ENCODE assay signal across 10 cellular contexts in the genomic region with DNA sequence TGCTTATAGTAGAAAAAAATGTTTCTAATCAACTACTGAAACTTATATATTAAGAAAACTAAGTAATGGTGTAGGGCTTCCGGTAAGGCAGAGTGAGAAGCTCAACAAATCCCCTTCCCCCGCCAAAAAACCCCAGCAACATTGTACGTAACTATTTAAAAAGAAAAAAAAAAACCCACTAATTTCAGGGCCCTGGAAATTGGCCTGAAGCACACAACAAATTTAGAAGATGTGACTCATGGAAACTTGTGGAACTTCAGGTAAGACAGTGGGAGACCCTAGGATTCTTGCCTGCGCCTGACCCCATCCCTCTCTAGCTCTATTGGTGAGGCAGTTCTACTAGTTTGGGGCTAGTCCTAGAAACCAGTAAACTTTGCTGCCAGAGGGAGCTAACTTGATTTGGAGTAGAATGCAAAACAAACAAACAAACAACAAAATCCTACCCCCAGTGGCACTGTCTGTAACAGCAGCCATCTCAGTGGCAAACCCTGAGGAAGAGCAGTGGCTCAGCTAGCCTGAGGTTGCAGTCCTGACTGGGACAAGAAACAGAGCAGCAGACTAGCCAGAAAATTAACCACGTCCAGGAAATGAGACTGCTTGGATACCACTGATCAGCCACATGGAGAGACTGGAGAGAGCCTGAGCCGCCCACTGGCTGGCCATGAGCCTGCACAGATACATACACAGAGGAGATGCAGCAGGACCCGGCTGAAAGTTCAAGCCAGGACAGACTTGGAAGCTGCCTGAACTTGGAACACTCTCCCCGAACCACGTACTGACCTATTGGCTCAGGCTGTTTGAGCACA.
DNase-seq lines count a peak whose midpoint lies in the region; ATAC-seq, FAIRE-seq and TF ChIP-seq lines count a peak whose summit lies in the region.
"Had no signal": no experiment of that assay in that cellular context is flagged by ENCODE, and none has a peak within 500 bp of the region (broad histone marks: within the 10 kb centered on the region; RNA-seq: fewer than 3 reads in every experiment).

No MANE protein-coding gene starts in this region.

- no peak for TF ChIP-seq EP300 in H1 (IDR thresholded peaks at IDR 0.05; ENCODE audit: borderline replicate concordance in 1 of 2, low read depth in 2 of 2, low read length in 2 of 2)

- H3K4me3 ChIP-seq in H1 (ENCODE audit: extremely low read depth in 1 of 4, insufficient read depth in 2 of 4, low read depth in 3 of 4, low read length in 4 of 4), result no peak overlapping the region
- no peak overlapping the region for H3K4me3 ChIP-seq in neural progenitor cell

- H2AK5ac ChIP-seq in H1 (ENCODE audit: low read depth, low read length), result no peak overlapping the region

- H4K20me1 ChIP-seq in H1 (replicated peaks in 1 of 2; ENCODE audit: control insufficient read depth in 1 of 2, insufficient read depth in 2 of 2, low read length in 2 of 2) (no peaks in the 10 kb centered on the region), neural progenitor cell (ENCODE audit: low read depth) (no peaks in the 10 kb centered on the region)

- no peak for ATAC-seq in GM21390 (IDR thresholded peaks at IDR 0.05; ENCODE audit: unreplicated experiment)
- ATAC-seq in activated CD4-positive, CD25-positive, alpha-beta regulatory T cell treated with anti-CD3 and anti-CD28 coated beads, Interleukin-2, amount 50 U/mL, for 24 hours, result no peak
- ATAC-seq in GM19328 (IDR thresholded peaks at IDR 0.05; ENCODE audit: unreplicated experiment), result no peak
- no peak for ATAC-seq in naive thymus-derived CD8-positive, alpha-beta T cell

- H3K36me3 ChIP-seq in H1 (ENCODE audit: control insufficient read depth in 2 of 4, insufficient read depth in 4 of 4, low read length in 3 of 4), result no peaks in the 10 kb centered on the region
- H3K36me3 ChIP-seq in neural progenitor cell, result no peaks in the 10 kb centered on the region

- H2BK15ac ChIP-seq in H1 (ENCODE audit: low read length), result no peak overlapping the region; the same call in 1 of the 2 replicates

- H3K23ac ChIP-seq in H1 (ENCODE audit: insufficient read length), result no peak overlapping the region

- H3F3A ChIP-seq in neural progenitor cell (ENCODE audit: low read depth), result peaks cover 32% of the 10 kb centered on the region

- no peak overlapping the region for H3K14ac ChIP-seq in H1 (ENCODE audit: insufficient read length)

- no peak overlapping the region for H2BK12ac ChIP-seq in H1 (ENCODE audit: low read depth, low read length)

- H3K9me3 Mint-ChIP-seq in neural progenitor cell, result peaks cover 3% of the 10 kb centered on the region
- H3K9me3 Mint-ChIP-seq in naive thymus-derived CD8-positive, alpha-beta T cell, result peaks cover 0 to 7% (median 3%) of the 10 kb centered on the region in 9 donors

- H3K9me3 ChIP-seq in H1 (ENCODE audit: insufficient read depth in 2 of 2, low read depth in 1 of 2, low read length in 1 of 2), result no peaks in the 10 kb centered on the region
- H3K9me3 ChIP-seq in neural progenitor cell (ENCODE audit: low read depth), result no peaks in the 10 kb centered on the region

- TF ChIP-seq POLR2A in H1 (IDR thresholded peaks at IDR 0.05; ENCODE audit: control extremely low read depth in 1 of 2, low read depth in 2 of 2, low read length in 2 of 2), result no peak

- no peaks in the 10 kb centered on the region for H3K79me1 ChIP-seq in H1 (ENCODE audit: low read depth, low read length)

- POLR2A ChIA-PET in H1 (lab: Charles Lee; ENCODE audit: partially characterized antibody), result interaction anchor here (1.2 kb wide), 1 partner anchor 44 kb away, joined by 3 read pairs; no protein-coding TSS in a partner anchor
- POLR2A ChIA-PET in naive thymus-derived CD8-positive, alpha-beta T cell (lab: Charles Lee), result no interaction called here

- peak; percentile 90 for FAIRE-seq in H1 (lab: Jason Lieb, UNC)

- H3K36me3 Mint-ChIP-seq in neural progenitor cell, result no peaks in the 10 kb centered on the region
- no peaks in the 10 kb centered on the region for H3K36me3 Mint-ChIP-seq in naive thymus-derived CD8-positive, alpha-beta T cell
- H3K36me3 Mint-ChIP-seq: T-cell had no signal

- peak overlapping the region; percentile 76; the same call in 1 of the 2 replicates for H4K8ac ChIP-seq in H1 (ENCODE audit: extremely low read depth, insufficient read depth, low read length)

- H3K9ac ChIP-seq in H1 (replicated peaks in 1 of 4; ENCODE audit: extremely low read depth in 1 of 4, low read depth in 3 of 4, low read length in 3 of 4), result 0 out of 7 replicates have a peak overlapping the region, but pooled peaks of 2 of the 4 experiments have one; percentile 9 to 26
- no peak overlapping the region for H3K9ac ChIP-seq in neural progenitor cell

- H3K4ac ChIP-seq in H1 (replicated peaks; ENCODE audit: insufficient read length, low read depth, low read length), result no peak overlapping the region

- no peak overlapping the region for H3K56ac ChIP-seq in H1 (replicated peaks; ENCODE audit: insufficient read length, low read depth, low read length)

- H3K79me2 ChIP-seq in H1 (ENCODE audit: control insufficient read depth in 1 of 2, insufficient read depth in 2 of 2, low read length in 2 of 2), result no peaks in the 10 kb centered on the region
- no peaks in the 10 kb centered on the region for H3K79me2 ChIP-seq in neural progenitor cell (ENCODE audit: low read depth)

- TF ChIP-seq RAD21 in H1 (IDR thresholded peaks at IDR 0.05 in 1 of 2, conservative IDR thresholded peaks at IDR 0.05 in 1 of 2; ENCODE audit: low read depth in 2 of 2, low read length in 2 of 2), result peak in 1 of 2 experiments; percentile 32; a peak in 2 of 4 replicates

- H3K27ac ChIP-seq in H1 (ENCODE audit: low read depth, low read length), result 0 out of 2 replicates have a peak overlapping the region, but pooled peaks have one; percentile 53
- H3K27ac ChIP-seq in neural progenitor cell, result no peak overlapping the region
- H3K27ac ChIP-seq: epithelial cell of prostate had no signal

- peak overlapping the region; percentile 6; the same call in 1 of the 2 replicates for H2BK5ac ChIP-seq in H1 (ENCODE audit: low read depth, low read length)

- TF ChIP-seq CTCF in H1 (IDR thresholded peaks at IDR 0.05; ENCODE audit: control extremely low read depth in 1 of 3, insufficient read depth in 1 of 3, low read depth in 1 of 3, low read length in 3 of 3) (peak; percentile 32 to 67 (median 48); a peak in 3 of 4 replicates), neural progenitor cell (IDR thresholded peaks at IDR 0.05) (peak; percentile 52)

- H3K18ac ChIP-seq in H1 (ENCODE audit: extremely low read depth, low read length), result no peak overlapping the region

- H3K27ac Mint-ChIP-seq in neural progenitor cell, result no peak overlapping the region
- peak overlapping the region in 1 of 10 donors; percentile 12 for H3K27ac Mint-ChIP-seq in naive thymus-derived CD8-positive, alpha-beta T cell
- H3K27ac Mint-ChIP-seq: T-cell had no signal

- no peak overlapping the region for H2BK120ac ChIP-seq in H1 (replicated peaks; ENCODE audit: low read depth, low read length)

- no peaks in the 10 kb centered on the region for H3K27me3 Mint-ChIP-seq in neural progenitor cell (ENCODE audit: insufficient read depth, low read depth)
- peaks cover 0 to 2% (median 2%) of the 10 kb centered on the region in 5 donors for H3K27me3 Mint-ChIP-seq in naive thymus-derived CD8-positive, alpha-beta T cell
- H3K27me3 Mint-ChIP-seq: T-cell had no signal

- H4K91ac ChIP-seq in H1 (replicated peaks; ENCODE audit: insufficient read length, low read length), result no peak overlapping the region

- DNase-seq in GM03348 (ENCODE audit: low spot score) (peak; percentile 68), HT-29 (ENCODE audit: low spot score) (peak; percentile 6), H1 (ENCODE audit: low read depth in 1 of 2, low spot score in 2 of 2) (peak in 1 of 2 experiments; percentile 59), neural progenitor cell (ENCODE audit: low spot score) (peak; percentile 51)
- DNase-seq in naive thymus-derived CD8-positive, alpha-beta T cell, result no peak
- DNase-seq: T-cell had no signal

- peaks cover 0 to 4% (median 3%) of the 10 kb centered on the region in 4 experiments; a peak in 6 of 7 replicates for H3K4me1 ChIP-seq in H1 (replicated peaks in 1 of 4; ENCODE audit: control insufficient read depth in 3 of 4, insufficient read depth in 4 of 4, low read length in 3 of 4)
- H3K4me1 ChIP-seq in neural progenitor cell, result peaks cover 3% of the 10 kb centered on the region

- H2BK20ac ChIP-seq in H1 (ENCODE audit: low read length), result no peak overlapping the region

- no peak overlapping the region for H4K5ac ChIP-seq in H1 (ENCODE audit: insufficient read length, low read depth, low read length)

- H3K4me2 ChIP-seq in H1 (ENCODE audit: insufficient read depth in 1 of 2, low read depth in 2 of 2, low read length in 2 of 2) (peak overlapping the region in 1 of 2 experiments; percentile 40; a peak in 2 of 4 replicates), neural progenitor cell (no peak overlapping the region)

- no peaks in the 10 kb centered on the region for H3K4me1 Mint-ChIP-seq in neural progenitor cell
- no peaks in the 10 kb centered on the region for H3K4me1 Mint-ChIP-seq in naive thymus-derived CD8-positive, alpha-beta T cell
- H3K4me1 Mint-ChIP-seq: T-cell had no signal

- H2AFZ ChIP-seq in H1 (ENCODE audit: low read length) (peak overlapping the region; percentile 97), neural progenitor cell (replicated peaks) (peak overlapping the region; percentile 91)

- H3K23me2 ChIP-seq in H1 (ENCODE audit: low read depth, low read length), result no peaks in the 10 kb centered on the region; the same call in 1 of the 2 replicates

- CTCF ChIA-PET in H1 (lab: Charles Lee; ENCODE audit: partially characterized antibody), result interaction anchor here (0.6 to 3.4 kb wide), 28 partner anchors 9 to 392 kb away, joined by 3 to 22 read pairs (median 4); no protein-coding TSS in a partner anchor

- 74% methylated on average over 9 of the region's 9 CpGs; no CpG with 5 or more reads in 1 of the 2 experiments for WGBS in H1 (ENCODE audit: extremely low coverage in 1 of 2, insufficient coverage in 1 of 2, insufficient read length in 1 of 2, insufficient replicate concordance in 2 of 2, low coverage in 1 of 2, low lambda C conversion rate in 2 of 2, missing lambda C conversion rate in 1 of 2), 2 experiments

- H3K27me3 ChIP-seq in H1 (replicated peaks in 1 of 4; ENCODE audit: control insufficient read depth in 3 of 4, extremely low read depth in 1 of 4, insufficient read depth in 3 of 4, low read length in 3 of 4) (no peaks in the 10 kb centered on the region), neural progenitor cell (no peaks in the 10 kb centered on the region)

- no peak overlapping the region for H3K4me3 Mint-ChIP-seq in neural progenitor cell
- H3K4me3 Mint-ChIP-seq in naive thymus-derived CD8-positive, alpha-beta T cell, result no peak overlapping the region
- H3K4me3 Mint-ChIP-seq: T-cell had no signal

TF ChIP-seq in H1, 55 proteins besides CTCF, POLR2A, EP300 and RAD21 (continues in another document):
- TF ChIP-seq RXRA (IDR thresholded peaks at IDR 0.05; ENCODE audit: insufficient read depth, low read depth, low read length), result peak; percentile 80; the same call in 1 of the 2 replicates

Comparison
In these comparisons a context has a peak if more than half of its experiments do, and no peak if none do; other contexts are left out.
1. DNase-seq: peak in GM03348 (single experiment), HT-29 (single experiment) and neural progenitor cell (single experiment); none in naive thymus-derived CD8-positive, alpha-beta T cell (0 of 10).